In genomic region chr11:61509058-61510029, GRCh38 we compare ENCODE assay signal across 1 cellular context.
A peak's percentile ranks its signal among the peaks of the same experiment; 100 is the strongest.
TF ChIP-seq lines count a peak whose summit lies in the region.

No MANE protein-coding gene starts in this region.

TF ChIP-seq in K562, 482 proteins besides CTCF, POLR2A, EP300 and RAD21 (continued from another document):
- TF ChIP-seq BACH1 (tag; IDR thresholded peaks at IDR 0.05) (no peak), ATF1 (CRISPR knock-in tag; IDR thresholded peaks at IDR 0.05) (no peak), ATF1 (tag; IDR thresholded peaks at IDR 0.05) (0 out of 2 replicates have a peak, but pooled peaks have one; percentile 42), CXXC5 (CRISPR knock-in tag; IDR thresholded peaks at IDR 0.05) (peak; percentile 86), DMBX1 (CRISPR knock-in tag; IDR thresholded peaks at IDR 0.05; ENCODE audit: borderline replicate concordance) (no peak), ZFP1 (CRISPR knock-in tag; IDR thresholded peaks at IDR 0.05) (no peak), HNRNPK (IDR thresholded peaks at IDR 0.05; ENCODE audit: low read depth, low read length, poor library complexity, severe bottlenecking) (no peak), CBX8 (IDR thresholded peaks at IDR 0.05; ENCODE audit: borderline replicate concordance, extremely low read depth, low read depth, low read length, poor library complexity, severe bottlenecking) (no peak), BRCA1 (IDR thresholded peaks at IDR 0.05) (no peak), BRCA1 (CRISPR knock-in tag; IDR thresholded peaks at IDR 0.05) (no peak), KLF1 (tag; IDR thresholded peaks at IDR 0.05) (peak; percentile 50; the same call in 1 of the 2 replicates), XRCC5 (IDR thresholded peaks at IDR 0.05; ENCODE audit: low read depth, low read length) (peak; percentile 73; the same call in 1 of the 2 replicates), SMARCE1 (IDR thresholded peaks at IDR 0.05) (no peak), ZFX (CRISPR knock-in tag; IDR thresholded peaks at IDR 0.05) (peak; percentile 53), ZNF253 (CRISPR knock-in tag; conservative IDR thresholded peaks at IDR 0.05) (no peak), CREM (IDR thresholded peaks at IDR 0.05; ENCODE audit: low read depth) (peak; percentile 30; the same call in 1 of the 2 replicates), ZNF561 (CRISPR knock-in tag; conservative IDR thresholded peaks at IDR 0.05) (no peak), L3MBTL2 (IDR thresholded peaks at IDR 0.05) (peak; percentile 99), NR2C2 (CRISPR knock-in tag; IDR thresholded peaks at IDR 0.05) (0 out of 2 replicates have a peak, but pooled peaks have one; percentile 43), NR2C2 (tag; IDR thresholded peaks at IDR 0.05) (no peak), BMI1 (IDR thresholded peaks at IDR 0.05; ENCODE audit: low read length) (no peak), PCBP2 (IDR thresholded peaks at IDR 0.05; ENCODE audit: low read depth, low read length, poor library complexity, severe bottlenecking) (no peak), ETV5 (CRISPR knock-in tag; IDR thresholded peaks at IDR 0.05; ENCODE audit: low read depth) (0 out of 2 replicates have a peak, but pooled peaks have one; percentile 57), ARID3B (CRISPR knock-in tag; IDR thresholded peaks at IDR 0.05; ENCODE audit: borderline replicate concordance) (no peak), HMGN3 (IDR thresholded peaks at IDR 0.05; ENCODE audit: borderline replicate concordance, extremely low read depth, insufficient read length, low read depth, low read length) (peak; percentile 13), ILF3 (IDR thresholded peaks at IDR 0.05; ENCODE audit: borderline replicate concordance) (no peak), JUND (IDR thresholded peaks at IDR 0.05; ENCODE audit: borderline replicate concordance, low read depth, low read length) (0 out of 2 replicates have a peak, but pooled peaks have one; percentile 20), JUND (tag; IDR thresholded peaks at IDR 0.05; ENCODE audit: borderline replicate concordance, low read depth, low read length) (no peak; the same call in 2 of the 3 replicates), ZZZ3 (IDR thresholded peaks at IDR 0.05) (no peak), RFX5 (IDR thresholded peaks at IDR 0.05; ENCODE audit: low read depth, low read length) (no peak), NKRF (IDR thresholded peaks at IDR 0.05; ENCODE audit: borderline replicate concordance) (no peak), MEIS2 (IDR thresholded peaks at IDR 0.05; ENCODE audit: partially characterized antibody) (peak; percentile 74), NRF1 (conservative IDR thresholded peaks at IDR 0.05 in 1 of 2, IDR thresholded peaks at IDR 0.05 in 1 of 2) (peak; percentile 93 to 94)
- TF ChIP-seq, protein P1, sequence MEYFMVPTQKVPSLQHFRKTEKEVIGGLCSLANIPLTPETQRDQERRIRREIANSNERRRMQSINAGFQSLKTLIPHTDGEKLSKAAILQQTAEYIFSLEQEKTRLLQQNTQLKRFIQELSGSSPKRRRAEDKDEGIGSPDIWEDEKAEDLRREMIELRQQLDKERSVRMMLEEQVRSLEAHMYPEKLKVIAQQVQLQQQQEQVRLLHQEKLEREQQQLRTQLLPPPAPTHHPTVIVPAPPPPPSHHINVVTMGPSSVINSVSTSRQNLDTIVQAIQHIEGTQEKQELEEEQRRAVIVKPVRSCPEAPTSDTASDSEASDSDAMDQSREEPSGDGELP (CRISPR knock-in tag; IDR thresholded peaks at IDR 0.05; ENCODE audit: borderline replicate concordance) = peak; percentile 71; the same call in 1 of the 2 replicates
- TF ChIP-seq, protein P2, sequence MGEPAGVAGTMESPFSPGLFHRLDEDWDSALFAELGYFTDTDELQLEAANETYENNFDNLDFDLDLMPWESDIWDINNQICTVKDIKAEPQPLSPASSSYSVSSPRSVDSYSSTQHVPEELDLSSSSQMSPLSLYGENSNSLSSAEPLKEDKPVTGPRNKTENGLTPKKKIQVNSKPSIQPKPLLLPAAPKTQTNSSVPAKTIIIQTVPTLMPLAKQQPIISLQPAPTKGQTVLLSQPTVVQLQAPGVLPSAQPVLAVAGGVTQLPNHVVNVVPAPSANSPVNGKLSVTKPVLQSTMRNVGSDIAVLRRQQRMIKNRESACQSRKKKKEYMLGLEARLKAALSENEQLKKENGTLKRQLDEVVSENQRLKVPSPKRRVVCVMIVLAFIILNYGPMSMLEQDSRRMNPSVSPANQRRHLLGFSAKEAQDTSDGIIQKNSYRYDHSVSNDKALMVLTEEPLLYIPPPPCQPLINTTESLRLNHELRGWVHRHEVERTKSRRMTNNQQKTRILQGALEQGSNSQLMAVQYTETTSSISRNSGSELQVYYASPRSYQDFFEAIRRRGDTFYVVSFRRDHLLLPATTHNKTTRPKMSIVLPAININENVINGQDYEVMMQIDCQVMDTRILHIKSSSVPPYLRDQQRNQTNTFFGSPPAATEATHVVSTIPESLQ (CRISPR knock-in tag; IDR thresholded peaks at IDR 0.05) = peak; percentile 95; the same call in 1 of the 2 replicates
